In the genomic region with DNA sequence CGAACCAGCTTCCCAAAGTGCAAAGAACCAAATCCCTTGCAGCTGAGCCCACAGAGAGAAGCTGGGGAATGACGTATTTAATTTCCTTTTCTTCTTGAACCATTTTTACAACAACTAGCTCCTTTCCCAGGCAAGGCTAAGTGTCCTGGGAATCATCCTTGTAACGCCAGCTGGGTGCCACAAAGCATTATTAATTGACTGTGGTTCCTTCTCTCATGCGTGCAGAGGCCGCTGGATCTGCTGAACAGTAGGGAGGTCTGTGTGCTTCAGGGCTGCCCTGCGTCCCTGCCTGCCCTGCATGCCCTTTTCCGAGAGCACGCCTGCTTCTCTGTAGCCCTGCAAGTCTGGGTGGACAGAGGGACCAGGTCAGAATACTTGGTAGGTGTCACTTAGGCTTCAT, we compare ENCODE assay signal across 14 cellular contexts.
DNase-seq lines count a peak whose midpoint lies in the region; ATAC-seq and TF ChIP-seq lines count a peak whose summit lies in the region.
"Had no signal": no experiment of that assay in that cellular context is flagged by ENCODE, and none has a peak within 500 bp of the region (broad histone marks: within the 10 kb centered on the region; RNA-seq: fewer than 3 reads in every experiment).

No MANE protein-coding gene starts in this region.

- no peak for TF ChIP-seq POLR2A in transverse colon (IDR thresholded peaks at IDR 0.05)

- intact Hi-C loops in transverse colon (cut with DNase I; ENCODE audit: low total_unique reads), result no loop called here

- 79 to 100% methylated on average over 3 to 8 of the region's 8 CpGs for WGBS in transverse colon (ENCODE audit: low coverage in 1 of 2), 2 donors

- peaks cover 47% of the 10 kb centered on the region for H3K36me3 Mint-ChIP-seq in osteocyte (ENCODE audit: unreplicated experiment)

- H3K4me3 Mint-ChIP-seq in osteocyte (ENCODE audit: unreplicated experiment), result no peak overlapping the region
- H3K4me3 Mint-ChIP-seq: memory B cell had no signal

- H3K27me3 ChIP-seq in duodenal mucosa (ENCODE audit: control insufficient read depth in 1 of 2, insufficient read depth in 2 of 2, low read length in 2 of 2) (no peaks in the 10 kb centered on the region), transverse colon (no peaks in the 10 kb centered on the region)
- H3K27me3 ChIP-seq: esophagus muscularis mucosa had no signal

- H3K9me3 ChIP-seq in duodenal mucosa (ENCODE audit: control insufficient read depth in 1 of 2, low read length in 2 of 2) (no peaks in the 10 kb centered on the region), transverse colon (no peaks in the 10 kb centered on the region)
- H3K9me3 ChIP-seq: esophagus muscularis mucosa had no signal

- H3K9ac ChIP-seq in duodenal mucosa (ENCODE audit: low read depth in 1 of 2, low read length in 2 of 2), result no peak overlapping the region

- DNase-seq in DMS79 (lab: John Stamatoyannopoulos, UW) (peak; percentile 85), NCI-H2107 treated with DMSO at 0.1 percent for 48 hours (lab: John Stamatoyannopoulos, UW; ENCODE audit: unreplicated experiment) (peak; percentile 68), osteocyte (ENCODE audit: extremely low spot score, unreplicated experiment) (no peak), transverse colon (no peak), activated gamma-delta T cell (lab: John Stamatoyannopoulos, UW) (no peak)
- no peak for DNase-seq in activated CD4-positive, CD25-positive, alpha-beta regulatory T cell treated with anti-CD3 and anti-CD28 coated beads, Interleukin-2, amount 50 U/mL, for 72 hours
- DNase-seq: activated CD4-positive, alpha-beta T cell treated with anti-CD3 and anti-CD28 coated beads for 1 hour; activated T-cell treated with anti-CD3 and anti-CD28 coated beads, Interleukin-2, amount 50 U/mL, for 1 hour; AML-193; NCI-H1436 treated with DMSO at 0.1 percent for 48 hours had no signal

- H3K4me1 Mint-ChIP-seq in osteocyte (ENCODE audit: unreplicated experiment), result peaks cover 39% of the 10 kb centered on the region
- H3K4me1 Mint-ChIP-seq: memory B cell had no signal

- H3K27me3 Mint-ChIP-seq in osteocyte (ENCODE audit: unreplicated experiment), result no peaks in the 10 kb centered on the region
- H3K27me3 Mint-ChIP-seq: memory B cell had no signal

- peaks cover 13 to 27% of the 10 kb centered on the region in 2 donors for H3K36me3 ChIP-seq in duodenal mucosa (ENCODE audit: control insufficient read depth in 1 of 2, insufficient read depth in 2 of 2, low read length in 2 of 2)
- peaks cover 0 to 16% (median 7%) of the 10 kb centered on the region in 4 donors for H3K36me3 ChIP-seq in transverse colon

- in situ Hi-C loops in transverse colon (cut with MboI; ENCODE audit: low pct_ligation_motif_present in 1 of 4, low pct_unique_long_range_greater_than_20kb in 1 of 4, low sequenced_read_pairs in 3 of 4), result no loop called here

- H3K4me3 ChIP-seq in duodenal mucosa (ENCODE audit: low read depth in 1 of 2, low read length in 2 of 2) (no peak overlapping the region), transverse colon (no peak overlapping the region)
- H3K4me3 ChIP-seq: esophagus muscularis mucosa had no signal

- no peaks in the 10 kb centered on the region for H3K4me1 ChIP-seq in duodenal mucosa (ENCODE audit: control insufficient read depth in 1 of 2, insufficient read depth in 2 of 2, low read length in 2 of 2)
- no peaks in the 10 kb centered on the region for H3K4me1 ChIP-seq in transverse colon

- no peak for TF ChIP-seq EP300 in transverse colon (IDR thresholded peaks at IDR 0.05; ENCODE audit: low read depth)

- peak overlapping the region; percentile 36 for H3K27ac ChIP-seq in duodenal mucosa (ENCODE audit: low read depth, low read length)
- H3K27ac ChIP-seq in transverse colon, result no peak overlapping the region

- no peaks in the 10 kb centered on the region for H3K9me3 Mint-ChIP-seq in osteocyte (ENCODE audit: unreplicated experiment)
- H3K9me3 Mint-ChIP-seq: memory B cell had no signal

- TF ChIP-seq CTCF in osteocyte (IDR thresholded peaks at IDR 0.05) (no peak), transverse colon (IDR thresholded peaks at IDR 0.05) (no peak)

- H3K27ac Mint-ChIP-seq in osteocyte (ENCODE audit: unreplicated experiment), result peak overlapping the region; percentile 65
- H3K27ac Mint-ChIP-seq: memory B cell had no signal

- no peak for ATAC-seq in GM18498 (IDR thresholded peaks at IDR 0.05; ENCODE audit: unreplicated experiment)

Comparison
In these comparisons a context has a peak if more than half of its experiments do, and no peak if none do; other contexts are left out.
1. DNase-seq: peak in DMS79 (single experiment) and NCI-H2107 treated with DMSO at 0.1 percent for 48 hours (single experiment); none in osteocyte (single experiment), activated CD4-positive, CD25-positive, alpha-beta regulatory T cell treated with anti-CD3 and anti-CD28 coated beads, Interleukin-2, amount 50 U/mL, for 72 hours (single experiment), transverse colon (single experiment) and activated gamma-delta T cell (single experiment).